12 cellular contexts compared by ENCODE assay signal in genomic region chr3:15287565-15288330, GRCh38. TPM values are rescaled to one million over a fixed set of nuclear protein-coding genes. Genes with fewer than 3 reads are reported as not detected.
DNase-seq lines count a peak whose midpoint lies in the region; ATAC-seq, FAIRE-seq and TF ChIP-seq lines count a peak whose summit lies in the region.
"Had no signal": no experiment of that assay in that cellular context is flagged by ENCODE, and none has a peak within 500 bp of the region (broad histone marks: within the 10 kb centered on the region; RNA-seq: fewer than 3 reads in every experiment).

No MANE protein-coding gene starts in this region.

- WGBS in right lobe of liver (ENCODE audit: insufficient coverage, low coverage, low lambda C conversion rate, missing lambda C conversion rate): 26% methylated on average over 13 of the region's 13 CpGs
- WGBS in suprapubic skin: 66% methylated on average over 13 of the region's 13 CpGs

- H3K27ac Mint-ChIP-seq in HFFc6: peak overlapping the region; percentile 78

- H3K4me3 ChIP-seq in breast epithelium: no peak overlapping the region
- H3K4me3 ChIP-seq in right lobe of liver: no peak overlapping the region
- H3K4me3 ChIP-seq in suprapubic skin: no peak overlapping the region

- no peaks in the 10 kb centered on the region for H3K36me3 Mint-ChIP-seq in HFFc6 (ENCODE audit: low read depth)

- FAIRE-seq in HTR-8/SVneo (lab: Jason Lieb, UNC): no peak
- FAIRE-seq: kidney had no signal

- H3K4me1 ChIP-seq in breast epithelium: peaks cover 9 to 22% of the 10 kb centered on the region in 2 donors
- peaks cover 0 to 18% (median 2%) of the 10 kb centered on the region in 4 donors for H3K4me1 ChIP-seq in right lobe of liver
- peaks cover 44% of the 10 kb centered on the region for H3K4me1 ChIP-seq in suprapubic skin

- peaks cover 24% of the 10 kb centered on the region for H3K4me1 Mint-ChIP-seq in HFFc6 (ENCODE audit: low read depth)

- peak; percentile 73 for TF ChIP-seq EP300 in suprapubic skin (IDR thresholded peaks at IDR 0.05)

- TF ChIP-seq POLR2A in breast epithelium (IDR thresholded peaks at IDR 0.05): no peak
- TF ChIP-seq POLR2A in right lobe of liver (IDR thresholded peaks at IDR 0.05): peak; percentile 19
- no peak for TF ChIP-seq POLR2A in suprapubic skin (IDR thresholded peaks at IDR 0.05)

- H3K36me3 ChIP-seq in breast epithelium (no peaks in the 10 kb centered on the region), right lobe of liver (no peaks in the 10 kb centered on the region), suprapubic skin (no peaks in the 10 kb centered on the region)

- H3K27me3 Mint-ChIP-seq in HFFc6 (ENCODE audit: insufficient read depth): peaks cover 3% of the 10 kb centered on the region

- TF ChIP-seq CTCF in HFFc6 (IDR thresholded peaks at IDR 0.05): no peak
- TF ChIP-seq CTCF in breast epithelium (IDR thresholded peaks at IDR 0.05): no peak
- TF ChIP-seq CTCF in right lobe of liver (IDR thresholded peaks at IDR 0.05): no peak
- no peak for TF ChIP-seq CTCF in suprapubic skin (IDR thresholded peaks at IDR 0.05)

- intact Hi-C loops in breast epithelium (cut with DNase I; ENCODE audit: low total_unique reads): no loop called here
- intact Hi-C loops in right lobe of liver (cut with DNase I): no loop called here

- no peaks in the 10 kb centered on the region for H3K27me3 ChIP-seq in breast epithelium
- no peaks in the 10 kb centered on the region for H3K27me3 ChIP-seq in right lobe of liver
- no peaks in the 10 kb centered on the region for H3K27me3 ChIP-seq in suprapubic skin

- H3K9me3 ChIP-seq in breast epithelium: no peaks in the 10 kb centered on the region
- peaks cover 0 to 2% (median 0%) of the 10 kb centered on the region in 4 donors for H3K9me3 ChIP-seq in right lobe of liver
- no peaks in the 10 kb centered on the region for H3K9me3 ChIP-seq in suprapubic skin

- H3K4me3 Mint-ChIP-seq in HFFc6: peak overlapping the region; percentile 56; the same call in 1 of the 2 replicates

- DNase-seq in HFFc6: peak; percentile 82
- peak in 1 of 2 donors; percentile 60 for DNase-seq in breast epithelium (ENCODE audit: low spot score in 2 of 2)
- peak in 2 of 3 donors; percentile 43 to 67 for DNase-seq in right lobe of liver
- DNase-seq in suprapubic skin (ENCODE audit: low spot score in 2 of 2): peak; percentile 88 to 91
- DNase-seq in HTR-8/SVneo (ENCODE audit: insufficient read length, low spot score): no peak
- no peak for DNase-seq in DMS79 (lab: John Stamatoyannopoulos, UW)
- DNase-seq in COR-L47 (lab: John Stamatoyannopoulos, UW): no peak
- DNase-seq: kidney; NCI-H226; stimulated activated CD4-positive, alpha-beta T cell treated with anti-CD3 and anti-CD28 coated beads, Interleukin-4, amount 100 ng/mL, for 1 hour had no signal

- H3K9me3 Mint-ChIP-seq in HFFc6: no peaks in the 10 kb centered on the region

- ATAC-seq in right lobe of liver (peak; percentile 76 to 87 (median 81)), HG03565 (IDR thresholded peaks at IDR 0.05; ENCODE audit: unreplicated experiment) (no peak)

- H3K27ac ChIP-seq in breast epithelium: peak overlapping the region; percentile 70 to 87
- peak overlapping the region; percentile 14 to 54 (median 50) for H3K27ac ChIP-seq in right lobe of liver
- H3K27ac ChIP-seq in suprapubic skin: peak overlapping the region; percentile 54
- H3K27ac ChIP-seq: VCaP had no signal

RNA-seq across cellular contexts. Expression of gene SH3BP5, which starts 44.6 kb away (rescaled TPM):
- 10 to 100 TPM; 10.8 to 14.2 (median 11.9) TPM for total RNA-seq in HFFc6 (2021; fragmentation: NEBNext Ultra II Directional; extraction: Animal tissue kit (Norgen Biotek cat#: 25700))
- total RNA-seq in breast epithelium (10 to 100 TPM; 56.9 to 96.2 (median 83.2) TPM), right lobe of liver (10 to 100 TPM in 4 of 6 experiments, 1 to 10 TPM in 2; 8.9 to 19.2 (median 13.8) TPM), suprapubic skin (10 to 100 TPM; 11.2 to 27.0 (median 17.8) TPM)

Comparison
In these comparisons a context has a peak if more than half of its experiments do, and no peak if none do; other contexts are left out.
1. DNase-seq: peak in HFFc6 (single experiment), right lobe of liver (2 of 3) and suprapubic skin (2 of 2); none in HTR-8/SVneo (single experiment), DMS79 (single experiment) and COR-L47 (single experiment).
2. Peak in every context shown above with its lines, with median percentiles within 50 percentile points of each other: H3K27ac ChIP-seq.